ENCODE assay signal across 7 cellular contexts in the genomic region with DNA sequence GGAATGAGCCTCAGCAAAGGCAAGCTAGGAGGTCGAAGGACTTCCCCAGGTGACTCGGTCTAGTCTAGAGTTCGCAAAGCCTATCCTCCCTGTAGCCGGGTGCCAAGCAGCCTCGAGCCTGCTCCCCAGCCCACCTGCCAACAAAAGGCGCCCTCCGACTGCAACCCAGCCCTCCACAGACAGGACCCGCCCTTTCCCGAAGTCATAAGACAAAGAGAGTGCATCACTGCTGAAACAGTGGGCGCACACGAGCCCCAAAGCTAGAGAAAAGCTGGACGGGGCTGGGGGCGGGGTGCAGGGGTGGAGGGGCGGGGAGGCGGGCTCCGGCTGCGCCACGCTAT. TPM values are rescaled to one million over a fixed set of nuclear protein-coding genes. Genes with fewer than 3 reads are reported as not detected.
DNase-seq lines count a peak whose midpoint lies in the region; ATAC-seq, FAIRE-seq and TF ChIP-seq lines count a peak whose summit lies in the region.

No MANE protein-coding gene starts in this region.

- peaks cover 39% of the 10 kb centered on the region for H3K4me1 ChIP-seq in HUES6 (ENCODE audit: control insufficient read depth, insufficient read depth, low read length)
- peaks cover 4 to 24% (median 13%) of the 10 kb centered on the region in 4 experiments; a peak in 6 of 7 replicates for H3K4me1 ChIP-seq in H1 (replicated peaks in 1 of 4; ENCODE audit: control insufficient read depth in 3 of 4, insufficient read depth in 4 of 4, low read length in 3 of 4)
- peaks cover 12% of the 10 kb centered on the region for H3K4me1 ChIP-seq in mesenchymal stem cell (ENCODE audit: control insufficient read depth, insufficient read depth, low read depth, low read length)
- H3K4me1 ChIP-seq in stomach smooth muscle (ENCODE audit: control insufficient read depth, insufficient read depth, low read length), result peaks cover 23% of the 10 kb centered on the region

- H3K9ac ChIP-seq in HUES6 (ENCODE audit: low read length) (peak overlapping the region; percentile 56), H1 (replicated peaks in 1 of 4; ENCODE audit: extremely low read depth in 1 of 4, low read depth in 3 of 4, low read length in 3 of 4) (peak overlapping the region in 3 of 4 experiments; percentile 22 to 34 (median 32); a peak in 4 of 7 replicates), mesenchymal stem cell (ENCODE audit: low read length) (peak overlapping the region; percentile 94), stomach smooth muscle (ENCODE audit: low read length in 2 of 2) (peak overlapping the region; percentile 37 to 57)

- peak overlapping the region; percentile 66; the same call in 1 of the 2 replicates for H2BK15ac ChIP-seq in H1 (ENCODE audit: low read length)
- no peak overlapping the region for H2BK15ac ChIP-seq in mesenchymal stem cell (ENCODE audit: low read depth, poor library complexity, severe bottlenecking)

- no peak overlapping the region for H3K56ac ChIP-seq in H1 (replicated peaks; ENCODE audit: insufficient read length, low read depth, low read length)

- H3K4ac ChIP-seq in H1 (replicated peaks; ENCODE audit: insufficient read length, low read depth, low read length), result no peak overlapping the region
- H3K4ac ChIP-seq in mesenchymal stem cell (ENCODE audit: low read depth in 1 of 2, low read length in 2 of 2), result peak overlapping the region in 1 of 2 experiments; percentile 45

- peak overlapping the region; percentile 82; the same call in 1 of the 2 replicates for H4K8ac ChIP-seq in H1 (ENCODE audit: extremely low read depth, insufficient read depth, low read length)
- H4K8ac ChIP-seq in mesenchymal stem cell (ENCODE audit: low read length), result peak overlapping the region; percentile 62

- peak in 1 of 2 experiments; percentile 52; a peak in 2 of 3 replicates for TF ChIP-seq POLR2A in H1 (IDR thresholded peaks at IDR 0.05; ENCODE audit: control extremely low read depth in 1 of 2, low read depth in 2 of 2, low read length in 2 of 2)

- WGBS in H1 (ENCODE audit: extremely low coverage in 1 of 2, insufficient coverage in 1 of 2, insufficient read length in 1 of 2, insufficient replicate concordance in 2 of 2, low coverage in 1 of 2, low lambda C conversion rate in 2 of 2, missing lambda C conversion rate in 1 of 2), 2 experiments, result 6% methylated on average over 10 of the region's 18 CpGs; no CpG with 5 or more reads in 1 of the 2 experiments
- WGBS in mesenchymal stem cell, result 34% methylated on average over 12 of the region's 18 CpGs

- peak overlapping the region; percentile 0 for H4K91ac ChIP-seq in H1 (replicated peaks; ENCODE audit: insufficient read length, low read length)
- H4K91ac ChIP-seq in mesenchymal stem cell (ENCODE audit: low read length), result peak overlapping the region; percentile 81

- DNase-seq in H1 (ENCODE audit: low read depth in 1 of 2, low spot score in 2 of 2) (peak in 1 of 2 experiments; percentile 79), mesenchymal stem cell (no peak)

- TF ChIP-seq RAD21 in H1 (IDR thresholded peaks at IDR 0.05 in 1 of 2, conservative IDR thresholded peaks at IDR 0.05 in 1 of 2; ENCODE audit: low read depth in 2 of 2, low read length in 2 of 2), result no peak

- peak overlapping the region; percentile 32; the same call in 1 of the 2 replicates for H2AK5ac ChIP-seq in H1 (ENCODE audit: low read depth, low read length)
- H2AK5ac ChIP-seq in mesenchymal stem cell (ENCODE audit: low read length, severe bottlenecking), result peak overlapping the region; percentile 46

- H3K14ac ChIP-seq in H1 (ENCODE audit: insufficient read length) (no peak overlapping the region), mesenchymal stem cell (ENCODE audit: low read length in 2 of 2) (no peak overlapping the region)

- H2BK12ac ChIP-seq in H1 (ENCODE audit: low read depth, low read length) (peak overlapping the region; percentile 77), mesenchymal stem cell (ENCODE audit: low read length in 2 of 2) (peak overlapping the region; percentile 97 to 98)

- no peak for TF ChIP-seq EP300 in H1 (IDR thresholded peaks at IDR 0.05; ENCODE audit: borderline replicate concordance in 1 of 2, low read depth in 2 of 2, low read length in 2 of 2)

- CTCF ChIA-PET in H1 (lab: Charles Lee; ENCODE audit: partially characterized antibody), result interaction anchor here (0.6 to 12.4 kb wide), 11 partner anchors 8 to 111 kb away, joined by 3 to 372 read pairs (median 9); no protein-coding TSS in a partner anchor

- H3K79me1 ChIP-seq in H1 (ENCODE audit: low read depth, low read length) (no peaks in the 10 kb centered on the region), mesenchymal stem cell (replicated peaks; ENCODE audit: low read length, poor library complexity, severe bottlenecking) (peaks cover 3% of the 10 kb centered on the region)

- H3K4me2 ChIP-seq in H1 (ENCODE audit: insufficient read depth in 1 of 2, low read depth in 2 of 2, low read length in 2 of 2), result peak overlapping the region; percentile 89 to 99
- peak overlapping the region; percentile 49 for H3K4me2 ChIP-seq in mesenchymal stem cell (ENCODE audit: low read length, poor library complexity, severe bottlenecking)

- H3K27ac ChIP-seq in HUES6 (ENCODE audit: low read depth, low read length), result no peak overlapping the region
- H3K27ac ChIP-seq in H1 (ENCODE audit: low read depth, low read length), result peak overlapping the region; percentile 18; the same call in 1 of the 2 replicates
- peak overlapping the region; percentile 93 for H3K27ac ChIP-seq in mesenchymal stem cell (ENCODE audit: low read length, poor library complexity, severe bottlenecking)
- H3K27ac ChIP-seq in stomach smooth muscle (ENCODE audit: low read length), result peak overlapping the region; percentile 95

- peaks cover 6% of the 10 kb centered on the region; the same call in 1 of the 2 replicates for H3K27me3 ChIP-seq in HUES6 (ENCODE audit: control insufficient read depth, insufficient read depth, low read length)
- H3K27me3 ChIP-seq in H1 (replicated peaks in 1 of 4; ENCODE audit: control insufficient read depth in 3 of 4, extremely low read depth in 1 of 4, insufficient read depth in 3 of 4, low read length in 3 of 4), result peaks cover 0 to 3% (median 0%) of the 10 kb centered on the region in 4 experiments; a peak in 3 of 7 replicates
- no peaks in the 10 kb centered on the region for H3K27me3 ChIP-seq in mesenchymal stem cell (ENCODE audit: control insufficient read depth in 1 of 2, insufficient read depth in 1 of 2, low read length in 2 of 2)
- no peaks in the 10 kb centered on the region for H3K27me3 ChIP-seq in stomach smooth muscle (ENCODE audit: control insufficient read depth in 1 of 2, insufficient read depth in 2 of 2, low read length in 2 of 2)

- H2BK120ac ChIP-seq in H1 (replicated peaks; ENCODE audit: low read depth, low read length) (no peak overlapping the region), mesenchymal stem cell (ENCODE audit: low read depth, low read length) (peak overlapping the region; percentile 76)

- no peak overlapping the region for H2BK20ac ChIP-seq in H1 (ENCODE audit: low read length)

- POLR2A ChIA-PET in H1 (lab: Charles Lee; ENCODE audit: partially characterized antibody), result interaction anchor here (0.5 to 2.9 kb wide), 6 partner anchors 14 to 567 kb away, joined by 3 to 20 read pairs (median 4); no protein-coding TSS in a partner anchor

- H3K23me2 ChIP-seq in H1 (ENCODE audit: low read depth, low read length), result peaks cover 14% of the 10 kb centered on the region

- H3K4me3 ChIP-seq in HUES6 (ENCODE audit: low read depth, low read length) (peak overlapping the region; percentile 73), H1 (ENCODE audit: extremely low read depth in 1 of 4, insufficient read depth in 2 of 4, low read depth in 3 of 4, low read length in 4 of 4) (peak overlapping the region; percentile 44 to 77 (median 56)), mesenchymal stem cell (ENCODE audit: insufficient read depth in 1 of 2, low read depth in 1 of 2, low read length in 2 of 2) (peak overlapping the region; percentile 76 to 80), stomach smooth muscle (ENCODE audit: low read length in 2 of 2) (peak overlapping the region; percentile 94 to 99)

- FAIRE-seq in H1 (lab: Jason Lieb, UNC), result no peak

- peak overlapping the region; percentile 30; the same call in 1 of the 2 replicates for H2AFZ ChIP-seq in H1 (ENCODE audit: low read length)
- H2AFZ ChIP-seq in mesenchymal stem cell (ENCODE audit: low read depth, low read length), result no peak overlapping the region

- H3K9me3 ChIP-seq in HUES6 (ENCODE audit: control insufficient read depth, insufficient read depth, low read depth, low read length), result no peaks in the 10 kb centered on the region
- H3K9me3 ChIP-seq in H1 (ENCODE audit: insufficient read depth in 2 of 2, low read depth in 1 of 2, low read length in 1 of 2), result no peaks in the 10 kb centered on the region
- no peaks in the 10 kb centered on the region for H3K9me3 ChIP-seq in mesenchymal stem cell (ENCODE audit: control insufficient read depth, low read length)
- H3K9me3 ChIP-seq in stomach smooth muscle (ENCODE audit: control insufficient read depth in 2 of 2, low read length in 2 of 2), result no peaks in the 10 kb centered on the region

- H3K23ac ChIP-seq in H1 (ENCODE audit: insufficient read length), result no peak overlapping the region
- H3K23ac ChIP-seq in mesenchymal stem cell (ENCODE audit: low read length in 2 of 2), result no peak overlapping the region

- peak overlapping the region; percentile 86 for H3K18ac ChIP-seq in H1 (ENCODE audit: extremely low read depth, low read length)
- peak overlapping the region; percentile 92 to 100 for H3K18ac ChIP-seq in mesenchymal stem cell (ENCODE audit: low read depth in 1 of 2, low read length in 2 of 2)

- ATAC-seq in GM18517 (IDR thresholded peaks at IDR 0.05; ENCODE audit: unreplicated experiment), result no peak
- ATAC-seq in HG03457 (IDR thresholded peaks at IDR 0.05; ENCODE audit: unreplicated experiment), result no peak
- no peak for ATAC-seq in GM18868 (IDR thresholded peaks at IDR 0.05; ENCODE audit: unreplicated experiment)

- peaks cover 0 to 14% of the 10 kb centered on the region in 2 experiments; a peak in 2 of 4 replicates for H3K79me2 ChIP-seq in H1 (ENCODE audit: control insufficient read depth in 1 of 2, insufficient read depth in 2 of 2, low read length in 2 of 2)

- H4K5ac ChIP-seq in H1 (ENCODE audit: insufficient read length, low read depth, low read length), result peak overlapping the region; percentile 33

- no peak for TF ChIP-seq CTCF in H1 (IDR thresholded peaks at IDR 0.05; ENCODE audit: control extremely low read depth in 1 of 3, insufficient read depth in 1 of 3, low read depth in 1 of 3, low read length in 3 of 3)

- no peaks in the 10 kb centered on the region for H4K20me1 ChIP-seq in H1 (replicated peaks in 1 of 2; ENCODE audit: control insufficient read depth in 1 of 2, insufficient read depth in 2 of 2, low read length in 2 of 2)

- H2BK5ac ChIP-seq in H1 (ENCODE audit: low read depth, low read length) (no peak overlapping the region; the same call in 1 of the 2 replicates), mesenchymal stem cell (ENCODE audit: low read depth, low read length, poor library complexity, severe bottlenecking) (peak overlapping the region; percentile 67)

- H3K36me3 ChIP-seq in HUES6 (ENCODE audit: control insufficient read depth, insufficient read depth, low read length) (peaks cover 3% of the 10 kb centered on the region), H1 (ENCODE audit: control insufficient read depth in 2 of 4, insufficient read depth in 4 of 4, low read length in 3 of 4) (peaks cover 0 to 12% (median 1%) of the 10 kb centered on the region in 4 experiments; a peak in 4 of 8 replicates), mesenchymal stem cell (ENCODE audit: control insufficient read depth in 1 of 2, insufficient read depth in 2 of 2, low read depth in 1 of 2, low read length in 2 of 2) (peaks cover 0 to 36% of the 10 kb centered on the region in 2 experiments), stomach smooth muscle (ENCODE audit: control insufficient read depth in 2 of 2, insufficient read depth in 2 of 2, low read length in 2 of 2) (peaks cover 0 to 2% of the 10 kb centered on the region in 2 donors)

RNA-seq across cellular contexts. Expression of gene COL1A2, which starts 0.7 kb away (rescaled TPM):
- 85.4 and 87.2 TPM in 2 replicates for total RNA-seq in H1 (2021; fragmentation: NEBNext Ultra II Directional; extraction: Animal tissue kit (Norgen Biotek cat#: 25700))
- polyA plus RNA-seq in H1 (2011; rRNA removed), result 45.2 and 50.8 TPM in 2 replicates
- 37.1 TPM for polyA plus RNA-seq in H1 (2011; cell fraction: cytosol; rRNA removed)
- polyA plus RNA-seq in H1 (2011; cell fraction: nucleus; rRNA removed), result 135 TPM
- 97.3 to 113 TPM (median 103 TPM) in 4 replicates for polyA plus RNA-seq in H1 (2012, experiment 1 of 2)
- 49.6 TPM for polyA plus RNA-seq in H1 (2012, experiment 2 of 2)
- 111 TPM for polyA plus RNA-seq in H1 (2013, experiment 1 of 2)
- 96.0 TPM for polyA plus RNA-seq in H1 (2013, experiment 2 of 2)
- 64.1 and 75.0 TPM in 2 replicates for polyA minus RNA-seq in H1 (2011; rRNA and poly(A)+ RNA removed)
- polyA minus RNA-seq in H1 (2011; cell fraction: cytosol; rRNA and poly(A)+ RNA removed), result 48.3 TPM
- polyA minus RNA-seq in H1 (2011; cell fraction: nucleus; rRNA and poly(A)+ RNA removed), result 71.0 TPM
- polyA plus RNA-seq in mesenchymal stem cell (2013, experiment 1 of 2), result 1,995 TPM
- 1,960 TPM for polyA plus RNA-seq in mesenchymal stem cell (2013, experiment 2 of 2)

Comparison
In these comparisons a context has a peak if more than half of its experiments do, and no peak if none do; other contexts are left out.
1. H3K9ac ChIP-seq: peak in every context shown above with its lines; median percentile 94 in mesenchymal stem cell; 56 in HUES6; 47 in stomach smooth muscle; 32 in H1.